In genomic region chr12:123435636-123436016, GRCh38 we compare ENCODE assay signal across 9 cellular contexts. TPM values are rescaled to one million over a fixed set of nuclear protein-coding genes. Genes with fewer than 3 reads are reported as not detected.
A peak's percentile ranks its signal among the peaks of the same experiment; 100 is the strongest.
DNase-seq lines count a peak whose midpoint lies in the region; ATAC-seq and TF ChIP-seq lines count a peak whose summit lies in the region.
"Had no signal": no experiment of that assay in that cellular context is flagged by ENCODE, and none has a peak within 500 bp of the region (broad histone marks: within the 10 kb centered on the region; RNA-seq: fewer than 3 reads in every experiment).

No MANE protein-coding gene starts in this region.

- H3K36me3 ChIP-seq in left ventricle myocardium inferior (peaks cover 4% of the 10 kb centered on the region), mucosa of rectum (ENCODE audit: control insufficient read depth in 2 of 2, insufficient read depth in 2 of 2, low read length in 2 of 2) (no peaks in the 10 kb centered on the region)

- peak overlapping the region; percentile 87 for H3K4me3 ChIP-seq in left ventricle myocardium inferior
- H3K4me3 ChIP-seq in cardiac fibroblast (replicated peaks in 1 of 2; ENCODE audit: low read depth in 2 of 2, low read length in 2 of 2): peak overlapping the region; percentile 80 to 89
- H3K4me3 ChIP-seq in mucosa of rectum (ENCODE audit: low read length in 2 of 2): peak overlapping the region; percentile 79 to 84

- H3K27me3 ChIP-seq in left ventricle myocardium inferior (ENCODE audit: low read depth) (no peaks in the 10 kb centered on the region), mucosa of rectum (ENCODE audit: control insufficient read depth in 2 of 2, insufficient read depth in 2 of 2, low read length in 2 of 2) (peaks cover 0 to 3% of the 10 kb centered on the region in 2 donors)

- peak overlapping the region; percentile 77 for H3K27ac ChIP-seq in left ventricle myocardium inferior (replicated peaks)
- H3K27ac ChIP-seq in mucosa of rectum (ENCODE audit: low read depth in 2 of 2, low read length in 2 of 2): peak overlapping the region in 1 of 2 donors; percentile 77

- H3K4me1 ChIP-seq in left ventricle myocardium inferior: peaks cover 55% of the 10 kb centered on the region
- peaks cover 2 to 8% of the 10 kb centered on the region in 2 donors for H3K4me1 ChIP-seq in mucosa of rectum (ENCODE audit: control insufficient read depth in 2 of 2, insufficient read depth in 2 of 2, low read length in 2 of 2)

- no peak for ATAC-seq in Right ventricle myocardium inferior
- no peak for ATAC-seq in GM19035 (IDR thresholded peaks at IDR 0.05; ENCODE audit: unreplicated experiment)

- intact Hi-C loops in left ventricle myocardium inferior (cut with micrococcal nuclease): no loop called here
- intact Hi-C loops in Right ventricle myocardium inferior (cut with DNase I): no loop called here

- H3K9ac ChIP-seq in mucosa of rectum (ENCODE audit: low read depth in 1 of 2, low read length in 2 of 2): peak overlapping the region; percentile 67 to 72

- H3K9me3 ChIP-seq in left ventricle myocardium inferior (replicated peaks): no peaks in the 10 kb centered on the region
- H3K9me3 ChIP-seq in mucosa of rectum (ENCODE audit: control insufficient read depth in 2 of 2, low read length in 2 of 2): no peaks in the 10 kb centered on the region

- DNase-seq in left ventricle myocardium inferior: no peak
- DNase-seq in Right ventricle myocardium inferior (ENCODE audit: missing footprints): no peak
- no peak for DNase-seq in cardiac fibroblast (ENCODE audit: low read depth in 2 of 2)
- DNase-seq in HK-2 (ENCODE audit: unreplicated experiment): no peak
- DNase-seq in stimulated activated CD4-positive, alpha-beta T cell treated with anti-CD3 and anti-CD28 coated beads, Interleukin-2, amount 100 ng/mL, for 24 hours: no peak
- no peak for DNase-seq in stimulated activated naive CD4-positive, alpha-beta T cell treated with Interleukin-2 at 50 U/mL for 16 hours (lab: John Stamatoyannopoulos, UW)
- DNase-seq: amniotic stem cell had no signal

- TF ChIP-seq CTCF in left ventricle myocardium inferior (IDR thresholded peaks at IDR 0.05; ENCODE audit: borderline replicate concordance) (no peak), cardiac fibroblast (IDR thresholded peaks at IDR 0.05; ENCODE audit: low read depth, low read length) (no peak)

RNA-seq across cellular contexts. Expression of gene RILPL2, which starts 0.9 kb away (rescaled TPM):
- 2.2 TPM for total RNA-seq in left ventricle myocardium inferior
- total RNA-seq in Right ventricle myocardium inferior: 2.0 TPM

RNA-seq across cellular contexts. Expression of gene SNRNP35, which starts 22.3 kb away (rescaled TPM):
- total RNA-seq in left ventricle myocardium inferior: 23.0 TPM
- 23.0 TPM for total RNA-seq in Right ventricle myocardium inferior

RNA-seq across cellular contexts. Expression of gene KMT5A, which starts 51.7 kb away (rescaled TPM):
- total RNA-seq in left ventricle myocardium inferior (28.5 TPM), Right ventricle myocardium inferior (32.7 TPM)
